1 cellular context compared by ENCODE assay signal in genomic region chr7:100570954-100571828, GRCh38.
TF ChIP-seq lines count a peak whose summit lies in the region.

No MANE protein-coding gene starts in this region.

TF ChIP-seq in endothelial cell of umbilical vein, 7 proteins besides CTCF, POLR2A, EP300 and RAD21:
- TF ChIP-seq MAX (IDR thresholded peaks at IDR 0.05; ENCODE audit: insufficient read depth, insufficient read length) = no peak
- TF ChIP-seq EZH2 (IDR thresholded peaks at IDR 0.05; ENCODE audit: borderline replicate concordance, low read depth, low read length, severe bottlenecking) = no peak
- TF ChIP-seq MYC (IDR thresholded peaks at IDR 0.05; ENCODE audit: low read depth, low read length) = no peak
- no peak for TF ChIP-seq POLR2AphosphoS5 (IDR thresholded peaks at IDR 0.05; ENCODE audit: insufficient read depth, low read depth, low read length)
- no peak for TF ChIP-seq FOS (IDR thresholded peaks at IDR 0.05; ENCODE audit: borderline replicate concordance, insufficient read depth, low read length)
- no peak for TF ChIP-seq JUN (IDR thresholded peaks at IDR 0.05; ENCODE audit: borderline replicate concordance, insufficient read depth, insufficient read length, low read depth)
- TF ChIP-seq GATA2 (IDR thresholded peaks at IDR 0.05; ENCODE audit: insufficient read depth, insufficient read length, low read depth, low read length) = no peak
